In the genomic region with DNA sequence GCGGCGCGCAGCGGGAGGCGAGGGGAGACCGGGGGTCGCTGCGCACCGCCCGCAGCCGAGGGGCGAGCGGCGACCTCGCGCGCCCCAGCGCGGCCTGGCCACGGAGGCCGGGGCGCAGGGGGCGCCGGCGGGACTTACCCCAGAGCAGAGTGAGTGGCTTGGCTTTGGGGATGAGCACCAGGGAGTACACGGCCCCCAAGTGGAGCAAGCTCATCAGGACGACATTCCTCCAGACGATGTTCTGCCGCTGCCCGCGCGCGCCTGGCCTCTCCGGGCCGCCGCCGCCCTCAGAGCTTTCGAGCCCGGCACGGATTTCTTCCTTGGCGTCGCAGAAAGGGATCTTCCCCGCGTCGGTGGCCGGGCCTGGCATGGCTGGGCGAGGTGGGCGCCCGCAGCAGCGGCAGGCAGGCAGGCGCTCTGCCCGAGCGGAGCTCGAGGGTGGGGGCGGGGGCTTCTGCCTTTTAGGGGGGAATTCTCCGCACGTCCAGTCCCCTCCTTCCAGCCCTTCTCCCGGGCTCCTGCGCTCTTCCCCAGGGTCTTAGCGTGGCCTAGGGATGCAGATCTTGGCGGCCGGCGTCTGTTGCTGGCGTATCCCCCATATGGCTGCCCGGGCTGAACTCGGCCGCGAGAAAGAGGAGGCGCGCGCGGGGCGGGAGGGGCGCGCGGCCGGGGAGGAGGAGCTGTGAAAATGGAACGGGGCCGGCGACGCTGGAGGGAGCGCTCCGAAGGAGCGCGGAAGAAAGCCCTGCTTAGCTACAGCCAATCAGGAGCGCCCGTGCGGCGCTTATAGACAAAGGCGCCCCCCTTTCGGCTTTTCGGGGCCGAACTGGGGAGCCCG, we compare ENCODE assay signal across 8 cellular contexts. TPM values are rescaled to one million over a fixed set of nuclear protein-coding genes. Genes with fewer than 3 reads are reported as not detected.
DNase-seq lines count a peak whose midpoint lies in the region; ATAC-seq and TF ChIP-seq lines count a peak whose summit lies in the region.

A gene (minus strand): TSS at position 629 of the 838 bp plus-strand sequence. CDS start 259 bp downstream, at position 370.

- peaks cover 15% of the 10 kb centered on the region for H4K20me1 ChIP-seq in Loucy (ENCODE audit: insufficient read depth, low read length, poor library complexity, severe bottlenecking)

- peaks cover 24% of the 10 kb centered on the region for H3K36me3 Mint-ChIP-seq in brain

- intact Hi-C loops in sciatic nerve (cut with DNase I): no loop called here

- no peaks in the 10 kb centered on the region for H3F3A ChIP-seq in Loucy (ENCODE audit: low read depth)

- peak within 1 kb of the TSS; percentile 91 to 95 (median 93) for H3K27ac Mint-ChIP-seq in brain

- DNase-seq in GM03348 (ENCODE audit: low spot score) (peak; percentile 93), H7 (peak; percentile 92), T-helper 2 cell (peak in 3 of 5 experiments; percentile 5 to 68 (median 49)), sciatic nerve (ENCODE audit: low spot score) (peak; percentile 85), SHP77 (lab: John Stamatoyannopoulos, UW) (no peak)

- peaks cover 56% of the 10 kb centered on the region for H3K4me1 Mint-ChIP-seq in brain

- peak; percentile 95 for ATAC-seq in sciatic nerve

- H3K9me3 ChIP-seq in Loucy (ENCODE audit: insufficient read depth, low read depth, low read length): no peaks in the 10 kb centered on the region

- H3K9ac ChIP-seq in Loucy (ENCODE audit: low read depth, low read length, poor library complexity, severe bottlenecking): peak within 1 kb of the TSS; percentile 78

- H3K9me3 Mint-ChIP-seq in brain: no peaks in the 10 kb centered on the region

- H3K9me2 ChIP-seq in Loucy (replicated peaks; ENCODE audit: low read depth, low read length): no peaks in the 10 kb centered on the region

- no peak for TF ChIP-seq CTCF in Loucy (conservative IDR thresholded peaks at IDR 0.05; ENCODE audit: low read length)
- no peak for TF ChIP-seq CTCF in brain (conservative IDR thresholded peaks at IDR 0.05)

- H3K79me2 ChIP-seq in Loucy (ENCODE audit: insufficient read depth, low read length): peaks cover 35% of the 10 kb centered on the region

- H3K27me3 ChIP-seq in H7 (ENCODE audit: control insufficient read depth, insufficient read depth, low read length) (peaks cover 86% of the 10 kb centered on the region), Loucy (ENCODE audit: insufficient read depth, low read length, poor library complexity, severe bottlenecking) (no peaks in the 10 kb centered on the region)

- H3K36me3 ChIP-seq in H7 (replicated peaks; ENCODE audit: control insufficient read depth, insufficient read depth, low read length): no peaks in the 10 kb centered on the region
- H3K36me3 ChIP-seq in Loucy (ENCODE audit: insufficient read depth, low read length): no peaks in the 10 kb centered on the region

- peak within 1 kb of the TSS; percentile 59 for H3K4me3 ChIP-seq in H7 (ENCODE audit: insufficient read depth, low read depth, low read length)
- H3K4me3 ChIP-seq in Loucy (ENCODE audit: low read length, poor library complexity, severe bottlenecking): peak within 1 kb of the TSS; percentile 88
- peak within 1 kb of the TSS; percentile 36 for H3K4me3 ChIP-seq in iPS-11a (ENCODE audit: low read depth, low read length)

- H3K27me3 Mint-ChIP-seq in brain: peaks cover 22% of the 10 kb centered on the region

- peaks cover 38% of the 10 kb centered on the region for H3K4me1 ChIP-seq in Loucy (ENCODE audit: insufficient read depth, low read length, poor library complexity, severe bottlenecking)

- H2AFZ ChIP-seq in Loucy (ENCODE audit: low read length): peak within 1 kb of the TSS; percentile 95

- H3K4me3 Mint-ChIP-seq in brain: peak within 1 kb of the TSS; percentile 96 to 99 (median 96)

- H3K4me2 ChIP-seq in Loucy (ENCODE audit: low read depth, low read length, poor library complexity, severe bottlenecking): peak within 1 kb of the TSS; percentile 87

RNA-seq across cellular contexts. Expression of the gene that starts here (rescaled TPM):
- 2.3 and 4.8 TPM in 2 replicates for total RNA-seq in H7 (2014; rRNA removed; shearing (Covaris generic))
- 188 TPM for polyA plus RNA-seq in brain (ENCODE audit: insufficient read depth, low read depth, low replicate concordance)
- total RNA-seq in sciatic nerve: 50.6 TPM

Comparison
In these comparisons a context has a peak if more than half of its experiments do, and no peak if none do; other contexts are left out.
1. DNase-seq: peak in GM03348 (single experiment), H7 (single experiment), T-helper 2 cell (3 of 5) and sciatic nerve (single experiment); none in SHP77 (0 of 2).
2. H3K4me3 ChIP-seq: peak in every context shown above with its lines; median percentile 88 in Loucy; 59 in H7; 36 in iPS-11a.